8 cellular contexts compared by ENCODE assay signal in the genomic region with DNA sequence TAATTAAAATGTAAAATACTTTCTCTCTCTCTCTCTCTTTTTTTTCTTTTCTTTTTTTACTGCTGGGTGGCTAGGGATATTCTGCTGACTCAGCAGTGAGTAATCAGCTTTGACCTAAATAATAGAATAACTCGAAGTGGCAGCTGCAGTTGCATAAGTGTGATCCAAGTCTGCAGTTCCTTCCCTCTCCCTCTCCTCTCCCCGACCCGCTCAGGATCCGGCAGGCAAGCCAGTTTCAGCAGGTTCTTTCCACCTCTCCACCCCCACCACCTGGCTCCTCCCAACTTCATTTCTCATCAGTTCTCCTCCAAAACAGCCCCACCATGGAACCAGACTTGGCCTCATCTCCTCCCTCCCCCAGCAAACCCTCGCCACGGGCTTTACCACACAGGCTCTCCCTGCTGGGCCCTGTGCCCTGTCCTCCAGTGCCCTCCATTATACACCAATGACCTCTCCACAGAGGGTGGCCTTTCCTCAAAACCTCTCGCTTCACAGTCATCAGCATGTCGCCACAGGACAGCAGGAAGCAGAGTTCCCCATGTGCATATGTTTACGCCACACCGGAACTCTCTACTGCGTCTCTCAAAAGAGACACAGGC. TPM values are rescaled to one million over a fixed set of nuclear protein-coding genes. Genes with fewer than 3 reads are reported as not detected.
A peak's percentile ranks its signal among the peaks of the same experiment; 100 is the strongest.
DNase-seq lines count a peak whose midpoint lies in the region; ATAC-seq and TF ChIP-seq lines count a peak whose summit lies in the region.

No MANE protein-coding gene starts in this region.

- TF ChIP-seq CTCF in fibroblast of lung (conservative IDR thresholded peaks at IDR 0.05 in 1 of 2, IDR thresholded peaks at IDR 0.05 in 1 of 2; ENCODE audit: low read depth in 1 of 2, low read length in 2 of 2): no peak
- TF ChIP-seq CTCF in neural cell (IDR thresholded peaks at IDR 0.05; ENCODE audit: poor library complexity, severe bottlenecking): no peak

- H3K9me2 ChIP-seq in neural cell (ENCODE audit: insufficient read depth, low read length): no peaks in the 10 kb centered on the region

- ATAC-seq in HG03469 (IDR thresholded peaks at IDR 0.05; ENCODE audit: unreplicated experiment): no peak
- ATAC-seq in HG02763 (IDR thresholded peaks at IDR 0.05; ENCODE audit: unreplicated experiment): no peak
- no peak for ATAC-seq in stimulated activated memory B cell treated with anti-CD40 and anti-IgM and Interleukin-4, amounts not matched to agents 10 μg/mL and 1 μg/mL and 100 μg/mL, for 72 hours

- no peak overlapping the region for H3K4me3 Mint-ChIP-seq in stimulated activated memory B cell treated with anti-CD40 and anti-IgM and Interleukin-4, amounts not matched to agents 10 μg/mL and 1 μg/mL and 100 μg/mL, for 72 hours

- peaks cover 3% of the 10 kb centered on the region for H3K4me1 ChIP-seq in fibroblast of lung (ENCODE audit: control insufficient read depth, extremely low read depth, insufficient read depth, low read length)

- peak overlapping the region; percentile 19 for H2AFZ ChIP-seq in fibroblast of lung (ENCODE audit: low read length)
- H2AFZ ChIP-seq in neural cell (ENCODE audit: low read depth, low read length): peak overlapping the region; percentile 21

- H3K9ac ChIP-seq in fibroblast of lung (ENCODE audit: insufficient read depth, low read length) (peak overlapping the region; percentile 14), neural cell (ENCODE audit: low read length) (no peak overlapping the region)

- no peak for TF ChIP-seq RAD21 in neural cell (conservative IDR thresholded peaks at IDR 0.05)

- no peaks in the 10 kb centered on the region for H3F3A ChIP-seq in neural cell (ENCODE audit: insufficient read depth, low read length, poor library complexity, severe bottlenecking)

- H3K27me3 ChIP-seq in fibroblast of lung (ENCODE audit: control insufficient read depth, insufficient read depth, low read length): no peaks in the 10 kb centered on the region
- no peaks in the 10 kb centered on the region for H3K27me3 ChIP-seq in neural cell (ENCODE audit: insufficient read depth, low read depth, low read length)

- H3K36me3 Mint-ChIP-seq in stimulated activated memory B cell treated with anti-CD40 and anti-IgM and Interleukin-4, amounts not matched to agents 10 μg/mL and 1 μg/mL and 100 μg/mL, for 72 hours: no peaks in the 10 kb centered on the region

- TF ChIP-seq EP300 in neural cell (conservative IDR thresholded peaks at IDR 0.05; ENCODE audit: poor library complexity, severe bottlenecking): no peak

- H3K27me3 Mint-ChIP-seq in stimulated activated memory B cell treated with anti-CD40 and anti-IgM and Interleukin-4, amounts not matched to agents 10 μg/mL and 1 μg/mL and 100 μg/mL, for 72 hours: no peaks in the 10 kb centered on the region

- H3K4me1 Mint-ChIP-seq in stimulated activated memory B cell treated with anti-CD40 and anti-IgM and Interleukin-4, amounts not matched to agents 10 μg/mL and 1 μg/mL and 100 μg/mL, for 72 hours: no peaks in the 10 kb centered on the region

- H3K4me2 ChIP-seq in fibroblast of lung (ENCODE audit: extremely low read depth, insufficient read depth, low read length) (peak overlapping the region; percentile 57), neural cell (ENCODE audit: low read length) (no peak overlapping the region)

- peak; percentile 73 for DNase-seq in Daoy (ENCODE audit: low read depth)
- peak; percentile 58 for DNase-seq in RPMI8226
- peak; percentile 86 to 93 for DNase-seq in fibroblast of lung (ENCODE audit: low read depth in 2 of 2)
- DNase-seq in NCI-H510A (lab: John Stamatoyannopoulos, UW): no peak

- H4K20me1 ChIP-seq in fibroblast of lung (ENCODE audit: control insufficient read depth, extremely low read depth, insufficient read depth, low read length): no peaks in the 10 kb centered on the region
- H4K20me1 ChIP-seq in neural cell (ENCODE audit: insufficient read depth): no peaks in the 10 kb centered on the region

- H3K79me2 ChIP-seq in fibroblast of lung (ENCODE audit: control insufficient read depth, insufficient read depth, low read length): no peaks in the 10 kb centered on the region
- H3K79me2 ChIP-seq in neural cell (replicated peaks; ENCODE audit: insufficient read depth, low read length): no peaks in the 10 kb centered on the region

- H3K27ac ChIP-seq in fibroblast of lung (ENCODE audit: insufficient read depth, low read length): no peak overlapping the region
- H3K27ac ChIP-seq in neural cell (ENCODE audit: low read length): no peak overlapping the region

- no peak overlapping the region for H3K27ac Mint-ChIP-seq in stimulated activated memory B cell treated with anti-CD40 and anti-IgM and Interleukin-4, amounts not matched to agents 10 μg/mL and 1 μg/mL and 100 μg/mL, for 72 hours

- no peaks in the 10 kb centered on the region for H3K9me3 Mint-ChIP-seq in stimulated activated memory B cell treated with anti-CD40 and anti-IgM and Interleukin-4, amounts not matched to agents 10 μg/mL and 1 μg/mL and 100 μg/mL, for 72 hours

- H3K36me3 ChIP-seq in fibroblast of lung (ENCODE audit: control insufficient read depth, insufficient read depth, low read length) (no peaks in the 10 kb centered on the region), neural cell (ENCODE audit: insufficient read depth, low read length) (no peaks in the 10 kb centered on the region)

- H3K4me3 ChIP-seq in fibroblast of lung (replicated peaks in 1 of 4; ENCODE audit: control extremely low read depth in 1 of 4, insufficient read depth in 1 of 4, low read depth in 3 of 4, low read length in 4 of 4): peak overlapping the region in 1 of 4 experiments; percentile 20
- no peak overlapping the region for H3K4me3 ChIP-seq in neural cell (ENCODE audit: low read length)

- H3K9me3 ChIP-seq in fibroblast of lung (ENCODE audit: control insufficient read depth, insufficient read depth, low read depth, low read length) (no peaks in the 10 kb centered on the region), neural cell (ENCODE audit: low read length) (no peaks in the 10 kb centered on the region)

TF ChIP-seq in neural cell, 6 proteins besides CTCF, POLR2A, EP300 and RAD21:
- no peak for TF ChIP-seq REST (IDR thresholded peaks at IDR 0.05; ENCODE audit: borderline replicate concordance)
- TF ChIP-seq TAF1 (IDR thresholded peaks at IDR 0.05; ENCODE audit: low read depth): no peak
- TF ChIP-seq SMC3 (conservative IDR thresholded peaks at IDR 0.05; ENCODE audit: poor library complexity): no peak
- TF ChIP-seq EZH2 (IDR thresholded peaks at IDR 0.05; ENCODE audit: borderline replicate concordance, insufficient read depth, low read length, poor library complexity, severe bottlenecking): no peak

RNA-seq across cellular contexts. Expression of gene SLC7A8, which starts 22.4 kb away (rescaled TPM):
- 0.91 TPM in 1 of 2 replicates, not detected in the other for total RNA-seq in Daoy (2014; rRNA removed; shearing (Covaris generic))
- total RNA-seq in fibroblast of lung: 5.1 and 10.2 TPM in 2 replicates
- 1.4 and 12.6 TPM in 2 replicates for polyA plus RNA-seq in fibroblast of lung
- polyA plus RNA-seq in fibroblast of lung (2012): 3.9 and 15.2 TPM in 2 replicates
- polyA minus RNA-seq in fibroblast of lung (ENCODE audit: low replicate concordance): 17.3 and 63.6 TPM in 2 replicates
- 0.21 and 1.7 TPM in 2 replicates for polyA plus RNA-seq in neural cell
- polyA minus RNA-seq in neural cell: 1.2 and 2.0 TPM in 2 replicates

RNA-seq across cellular contexts. Expression of gene CEBPE, which starts 42.0 kb away (rescaled TPM):
- total RNA-seq in Daoy (2014; rRNA removed; shearing (Covaris generic)): not detected in 2 replicates
- total RNA-seq in fibroblast of lung: not detected in 2 replicates
- not detected in 2 replicates for polyA plus RNA-seq in fibroblast of lung
- not detected in 2 replicates for polyA plus RNA-seq in fibroblast of lung (2012)
- polyA minus RNA-seq in fibroblast of lung (ENCODE audit: low replicate concordance): not detected in 2 replicates
- not detected in 2 replicates for polyA plus RNA-seq in neural cell
- polyA minus RNA-seq in neural cell: not detected in 2 replicates

RNA-seq across cellular contexts. Expression of gene CIROP, which starts 56.2 kb away (rescaled TPM):
- total RNA-seq in Daoy (2014; rRNA removed; shearing (Covaris generic)): not detected in 2 replicates
- 0.17 and 1.0 TPM in 2 replicates for total RNA-seq in fibroblast of lung
- polyA plus RNA-seq in fibroblast of lung: 0.09 and 0.61 TPM in 2 replicates
- polyA plus RNA-seq in fibroblast of lung (2012): 0.05 and 0.44 TPM in 2 replicates
- polyA minus RNA-seq in fibroblast of lung (ENCODE audit: low replicate concordance): 0.59 TPM in 1 of 2 replicates, not detected in the other
- not detected in 2 replicates for polyA plus RNA-seq in neural cell
- not detected in 2 replicates for polyA minus RNA-seq in neural cell
